ENCODE assay signal across 1 cellular context in genomic region chr12:115763982-115764621, GRCh38.
TF ChIP-seq lines count a peak whose summit lies in the region.

No MANE protein-coding gene starts in this region.

TF ChIP-seq in K562, 482 proteins besides CTCF, POLR2A, EP300 and RAD21 (continued from another document):
- TF ChIP-seq ZBTB40 (IDR thresholded peaks at IDR 0.05) = no peak
- no peak for TF ChIP-seq ZBTB40 (CRISPR knock-in tag; IDR thresholded peaks at IDR 0.05)
- TF ChIP-seq ZNF239 (CRISPR knock-in tag; IDR thresholded peaks at IDR 0.05) = no peak
- no peak for TF ChIP-seq TFE3 (CRISPR knock-in tag; IDR thresholded peaks at IDR 0.05)
- TF ChIP-seq SMARCC2 (IDR thresholded peaks at IDR 0.05; ENCODE audit: low read depth) = no peak
- peak; percentile 56 for TF ChIP-seq NFYB (IDR thresholded peaks at IDR 0.05; ENCODE audit: extremely low read depth, insufficient read length)
- no peak for TF ChIP-seq RFX7 (CRISPR knock-in tag; IDR thresholded peaks at IDR 0.05)
- TF ChIP-seq NUFIP1 (IDR thresholded peaks at IDR 0.05; ENCODE audit: partially characterized antibody) = no peak
- TF ChIP-seq HNRNPLL (IDR thresholded peaks at IDR 0.05; ENCODE audit: low read depth, low read length, poor library complexity, severe bottlenecking) = no peak
- no peak for TF ChIP-seq ILK (tag; IDR thresholded peaks at IDR 0.05; ENCODE audit: borderline replicate concordance, low read depth)
- no peak for TF ChIP-seq MBD2 (IDR thresholded peaks at IDR 0.05; ENCODE audit: borderline replicate concordance, low read depth)
- TF ChIP-seq GABPB2 (CRISPR knock-in tag; conservative IDR thresholded peaks at IDR 0.05) = no peak
- no peak for TF ChIP-seq ATF4 (CRISPR knock-in tag; IDR thresholded peaks at IDR 0.05)
- TF ChIP-seq ZNF830 (CRISPR knock-in tag; IDR thresholded peaks at IDR 0.05) = no peak
- peak; percentile 80 for TF ChIP-seq USF2 (CRISPR knock-in tag; IDR thresholded peaks at IDR 0.05)
- TF ChIP-seq CAMTA2 (CRISPR knock-in tag; conservative IDR thresholded peaks at IDR 0.05) = no peak
- no peak for TF ChIP-seq DIDO1 (tag; IDR thresholded peaks at IDR 0.05; ENCODE audit: low read depth)
- TF ChIP-seq NBN (IDR thresholded peaks at IDR 0.05; ENCODE audit: low read depth) = no peak
- 0 out of 2 replicates have a peak, but pooled peaks have one; percentile 4 for TF ChIP-seq CBFA2T2 (conservative IDR thresholded peaks at IDR 0.05)
TF ChIP-seq in K562: peak in this region for 5.
